10 cellular contexts compared by ENCODE assay signal in the genomic region with DNA sequence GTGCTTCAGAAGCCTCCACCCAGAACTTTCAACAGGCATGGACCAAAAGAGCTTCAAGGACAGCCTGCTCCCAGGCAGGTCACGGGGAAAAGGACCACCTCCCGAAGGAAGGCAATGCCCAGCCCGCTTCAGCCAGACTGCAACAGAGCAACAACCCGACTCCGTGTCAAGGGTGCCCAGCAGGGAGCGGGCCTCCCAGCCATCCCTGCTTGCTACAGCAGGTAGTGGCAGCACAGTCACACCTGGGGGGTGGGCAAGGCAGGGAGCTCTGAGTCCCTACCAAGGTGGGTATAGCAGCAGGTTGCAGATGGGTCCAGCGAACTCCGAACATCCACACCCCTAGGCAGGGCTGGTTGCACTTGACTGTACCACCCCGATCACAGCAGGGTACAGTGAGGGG.
"Had no signal": no experiment of that assay in that cellular context is flagged by ENCODE, and none has a peak within 500 bp of the region (broad histone marks: within the 10 kb centered on the region; RNA-seq: fewer than 3 reads in every experiment).

No MANE protein-coding gene starts in this region.

- H2AFZ ChIP-seq: GM23248 had no signal

- H3K27ac ChIP-seq: GM23248, HL-60, KMS-11 had no signal

- H3K4me3 ChIP-seq: GM23248 had no signal

- H3K4me1 Mint-ChIP-seq: H9, IgD-negative memory B cell had no signal

- FAIRE-seq: H54, HepG2 had no signal

- H3K27ac Mint-ChIP-seq: H9, IgD-negative memory B cell had no signal

- DNase-seq: GM23248, GOT3, H9, HCEC 1CT, KBM-7 had no signal

- ATAC-seq: HepG2 had no signal

- H3K9ac ChIP-seq: GM23248, KMS-11 had no signal

- H3K36me3 Mint-ChIP-seq: IgD-negative memory B cell had no signal

- H3K4me2 ChIP-seq: KMS-11 had no signal

- H3K9me3 Mint-ChIP-seq: H9 had no signal

- H3K4me3 Mint-ChIP-seq: H9, IgD-negative memory B cell had no signal

- H3K27me3 Mint-ChIP-seq: IgD-negative memory B cell had no signal
